11 cellular contexts compared by ENCODE assay signal in genomic region chr18:36499938-36500337, GRCh38.
DNase-seq lines count a peak whose midpoint lies in the region; ATAC-seq and TF ChIP-seq lines count a peak whose summit lies in the region.
"Had no signal": no experiment of that assay in that cellular context is flagged by ENCODE, and none has a peak within 500 bp of the region (broad histone marks: within the 10 kb centered on the region; RNA-seq: fewer than 3 reads in every experiment).

No MANE protein-coding gene starts in this region.

- ATAC-seq in GM18502 (IDR thresholded peaks at IDR 0.05; ENCODE audit: poor library complexity, unreplicated experiment) (peak; percentile 97), GM21423 (IDR thresholded peaks at IDR 0.05; ENCODE audit: unreplicated experiment) (peak; percentile 92), HG03342 (IDR thresholded peaks at IDR 0.05; ENCODE audit: unreplicated experiment) (peak; percentile 86), GM18873 (IDR thresholded peaks at IDR 0.05; ENCODE audit: low FRiP score, unreplicated experiment) (no peak)

- POLR2A ChIA-PET in RWPE1 (lab: Yijun Ruan, JAX; ENCODE audit: low non-redundant PET) = no interaction called here

- no peak overlapping the region for H3K27ac ChIP-seq in RWPE1

- no peak overlapping the region for H3K4me3 ChIP-seq in astrocyte of the spinal cord (ENCODE audit: low read depth, low read length)

- TF ChIP-seq CTCF in astrocyte of the spinal cord (IDR thresholded peaks at IDR 0.05; ENCODE audit: low read depth, low read length) (no peak), RWPE1 (conservative IDR thresholded peaks at IDR 0.05; ENCODE audit: low read depth) (no peak)

- in situ Hi-C loops in astrocyte of the spinal cord (cut with HindIII; ENCODE audit: low sequenced_read_pairs) = no loop called here

- DNase-seq in astrocyte of the spinal cord (ENCODE audit: low read depth, low spot score) (peak; percentile 57), RWPE1 (ENCODE audit: low spot score) (no peak), T-helper 1 cell (no peak), dedifferentiated amniotic fluid mesenchymal stem cell (ENCODE audit: extremely low spot score) (no peak)
- DNase-seq: activated naive CD4-positive, alpha-beta T cell treated with anti-CD3 and anti-CD28 coated beads, Interleukin-2, amount 50 U/mL, for 16 hours; erythroblast; HCEC 1CT had no signal

- CTCF ChIA-PET in RWPE1 (lab: Yijun Ruan, JAX) = no interaction called here
